Comparison of ENCODE assay signal across 1 cellular context in genomic region chr4:8050555-8051206, GRCh38.
A peak's percentile ranks its signal among the peaks of the same experiment; 100 is the strongest.
TF ChIP-seq lines count a peak whose summit lies in the region.

No MANE protein-coding gene starts in this region.

TF ChIP-seq in HepG2, 621 proteins besides CTCF, POLR2A, EP300 and RAD21 (continued from another document and continues in another):
- TF ChIP-seq ZBTB42 (CRISPR knock-in tag; IDR thresholded peaks at IDR 0.05) (no peak), TFAP4 (IDR thresholded peaks at IDR 0.05; ENCODE audit: borderline replicate concordance, low read depth) (peak; percentile 60; the same call in 1 of the 2 replicates), NR2F6 (IDR thresholded peaks at IDR 0.05) (peak; percentile 97), NR2F6 (CRISPR knock-in tag; IDR thresholded peaks at IDR 0.05) (peak; percentile 100), NR2F1 (CRISPR knock-in tag; IDR thresholded peaks at IDR 0.05) (peak; percentile 95 to 97), GMEB1 (CRISPR knock-in tag; IDR thresholded peaks at IDR 0.05; ENCODE audit: borderline replicate concordance) (0 out of 2 replicates have a peak, but pooled peaks have one; percentile 27), ZNF598 (CRISPR knock-in tag; IDR thresholded peaks at IDR 0.05; ENCODE audit: borderline replicate concordance) (0 out of 2 replicates have a peak, but pooled peaks have one; percentile 26), MLX (CRISPR knock-in tag; IDR thresholded peaks at IDR 0.05) (0 out of 2 replicates have a peak, but pooled peaks have one; percentile 79), ZBTB4 (CRISPR knock-in tag; IDR thresholded peaks at IDR 0.05; ENCODE audit: borderline replicate concordance) (peak; percentile 57; the same call in 1 of the 2 replicates), ZNF543 (CRISPR knock-in tag; IDR thresholded peaks at IDR 0.05) (peak; percentile 78), ZNF296 (CRISPR knock-in tag; conservative IDR thresholded peaks at IDR 0.05) (peak; percentile 86), PHF21A (CRISPR knock-in tag; IDR thresholded peaks at IDR 0.05) (peak; percentile 94), ZNF354B (CRISPR knock-in tag; IDR thresholded peaks at IDR 0.05) (no peak), HOXA3 (CRISPR knock-in tag; IDR thresholded peaks at IDR 0.05) (peak; percentile 73; the same call in 1 of the 2 replicates), SAP130 (CRISPR knock-in tag; IDR thresholded peaks at IDR 0.05; ENCODE audit: low read depth) (peak; percentile 76), MXD1 (CRISPR knock-in tag; IDR thresholded peaks at IDR 0.05) (peak; percentile 44; the same call in 1 of the 2 replicates), ZNF362 (CRISPR knock-in tag; IDR thresholded peaks at IDR 0.05; ENCODE audit: borderline replicate concordance) (peak; percentile 50; the same call in 1 of the 2 replicates), ATF1 (CRISPR knock-in tag; IDR thresholded peaks at IDR 0.05) (no peak), NAIF1 (CRISPR knock-in tag; IDR thresholded peaks at IDR 0.05; ENCODE audit: borderline replicate concordance) (0 out of 2 replicates have a peak, but pooled peaks have one; percentile 57), ZNF441 (CRISPR knock-in tag; IDR thresholded peaks at IDR 0.05; ENCODE audit: borderline replicate concordance) (peak; percentile 79; the same call in 1 of the 2 replicates), ZNF776 (CRISPR knock-in tag; IDR thresholded peaks at IDR 0.05) (0 out of 2 replicates have a peak, but pooled peaks have one; percentile 56), NFIC (IDR thresholded peaks at IDR 0.05; ENCODE audit: low read length) (peak; percentile 95), ELF4 (CRISPR knock-in tag; IDR thresholded peaks at IDR 0.05; ENCODE audit: borderline replicate concordance) (0 out of 2 replicates have a peak, but pooled peaks have one; percentile 55), MXD4 (CRISPR knock-in tag; IDR thresholded peaks at IDR 0.05) (peak; percentile 26; the same call in 1 of the 2 replicates), PCBP1 (IDR thresholded peaks at IDR 0.05; ENCODE audit: borderline replicate concordance, low read depth, low read length) (0 out of 2 replicates have a peak, but pooled peaks have one; percentile 22), ZNF503 (CRISPR knock-in tag; IDR thresholded peaks at IDR 0.05) (peak; percentile 80; the same call in 1 of the 2 replicates), ZNF382 (CRISPR knock-in tag; IDR thresholded peaks at IDR 0.05; ENCODE audit: borderline replicate concordance) (no peak), SMAD3 (CRISPR knock-in tag; IDR thresholded peaks at IDR 0.05) (peak; percentile 25; the same call in 1 of the 2 replicates), CENPBD1 (CRISPR knock-in tag; IDR thresholded peaks at IDR 0.05; ENCODE audit: borderline replicate concordance, low read depth) (no peak), SKI (IDR thresholded peaks at IDR 0.05; ENCODE audit: partially characterized antibody) (peak; percentile 73), PAXIP1 (CRISPR knock-in tag; conservative IDR thresholded peaks at IDR 0.05) (peak; percentile 89), ZNF564 (CRISPR knock-in tag; IDR thresholded peaks at IDR 0.05) (peak; percentile 94), ZMAT3 (CRISPR knock-in tag; conservative IDR thresholded peaks at IDR 0.05) (0 out of 2 replicates have a peak, but pooled peaks have one; percentile 79), ZMYM3 (CRISPR knock-in tag; IDR thresholded peaks at IDR 0.05) (peak; percentile 82; the same call in 1 of the 2 replicates), ZNF136 (CRISPR knock-in tag; IDR thresholded peaks at IDR 0.05; ENCODE audit: low read depth) (0 out of 2 replicates have a peak, but pooled peaks have one; percentile 61), KLF16 (CRISPR knock-in tag; IDR thresholded peaks at IDR 0.05) (peak in 1 of 2 experiments; percentile 66; a peak in 1 of 4 replicates), YEATS2 (CRISPR knock-in tag; IDR thresholded peaks at IDR 0.05; ENCODE audit: borderline replicate concordance) (peak; percentile 53; the same call in 1 of the 2 replicates), NR2C2 (CRISPR knock-in tag; IDR thresholded peaks at IDR 0.05; ENCODE audit: borderline replicate concordance) (peak; percentile 92), ZNF280B (CRISPR knock-in tag; IDR thresholded peaks at IDR 0.05; ENCODE audit: borderline replicate concordance) (0 out of 2 replicates have a peak, but pooled peaks have one; percentile 16), FOXO1 (CRISPR knock-in tag; IDR thresholded peaks at IDR 0.05) (peak; percentile 89), ZNF431 (CRISPR knock-in tag; IDR thresholded peaks at IDR 0.05; ENCODE audit: borderline replicate concordance, low read depth) (no peak)
